In genomic region chr4:152045781-152046571, GRCh38 we compare ENCODE assay signal across 7 cellular contexts.
DNase-seq lines count a peak whose midpoint lies in the region; ATAC-seq and TF ChIP-seq lines count a peak whose summit lies in the region.

No MANE protein-coding gene starts in this region.

- peak overlapping the region; percentile 57 for H3K9ac ChIP-seq in iPS-20b (ENCODE audit: low read depth, low read length)
- H3K9ac ChIP-seq in subcutaneous abdominal adipose tissue (ENCODE audit: low read length in 5 of 5), result peak overlapping the region in 2 of 5 donors; percentile 37 to 59

- H3K4me3 ChIP-seq in iPS-20b (ENCODE audit: low read length), result peak overlapping the region; percentile 73
- H3K4me3 ChIP-seq in subcutaneous abdominal adipose tissue (ENCODE audit: low read depth in 1 of 5, low read length in 5 of 5), result peak overlapping the region; percentile 23 to 61 (median 36)

- H3K27me3 ChIP-seq in iPS-20b (ENCODE audit: insufficient read depth, low read length) (peaks cover 6% of the 10 kb centered on the region; the same call in 1 of the 2 replicates), subcutaneous abdominal adipose tissue (ENCODE audit: control insufficient read depth in 5 of 5, insufficient read depth in 4 of 5, low read length in 5 of 5) (peaks cover 0 to 17% (median 9%) of the 10 kb centered on the region in 5 donors)

- H3K9me3 ChIP-seq in iPS-20b (ENCODE audit: insufficient read depth, low read depth, low read length) (no peaks in the 10 kb centered on the region; the same call in 1 of the 2 replicates), subcutaneous abdominal adipose tissue (ENCODE audit: control insufficient read depth in 5 of 5, low read length in 5 of 5) (peaks cover 0 to 2% (median 0%) of the 10 kb centered on the region in 5 donors)

- no peaks in the 10 kb centered on the region for H3K36me3 ChIP-seq in iPS-20b (ENCODE audit: insufficient read depth, low read depth, low read length)
- H3K36me3 ChIP-seq in subcutaneous abdominal adipose tissue (ENCODE audit: control insufficient read depth in 5 of 5, insufficient read depth in 5 of 5, low read length in 5 of 5), result no peaks in the 10 kb centered on the region

- H3K4me1 ChIP-seq in iPS-20b (ENCODE audit: insufficient read depth, low read length) (peaks cover 8% of the 10 kb centered on the region), subcutaneous abdominal adipose tissue (ENCODE audit: control insufficient read depth in 5 of 5, insufficient read depth in 5 of 5, low read length in 5 of 5) (peaks cover 2 to 11% (median 11%) of the 10 kb centered on the region in 5 donors)

- peak; percentile 67 for ATAC-seq in GM18505 (IDR thresholded peaks at IDR 0.05; ENCODE audit: unreplicated experiment)
- peak; percentile 52 for ATAC-seq in HG02981 (IDR thresholded peaks at IDR 0.05; ENCODE audit: unreplicated experiment)

- no peak for TF ChIP-seq POLR2A in GM18505 (IDR thresholded peaks at IDR 0.05; ENCODE audit: borderline replicate concordance, extremely low read depth, insufficient read depth, insufficient read length)

- DNase-seq in activated gamma-delta T cell treated with anti-CD3 and anti-CD28 coated beads, Interleukin-2, amount 50 U/mL, for 16 hours (ENCODE audit: low read depth), result peak; percentile 4
- no peak for DNase-seq in SHP77 (lab: John Stamatoyannopoulos, UW)
- no peak for DNase-seq in amygdala (lab: John Stamatoyannopoulos, UW)

- H3K27ac ChIP-seq in iPS-20b (ENCODE audit: low read length) (no peak overlapping the region), subcutaneous abdominal adipose tissue (ENCODE audit: low read depth, low read length) (no peak overlapping the region)
